ENCODE assay signal across 1 cellular context in the genomic region with DNA sequence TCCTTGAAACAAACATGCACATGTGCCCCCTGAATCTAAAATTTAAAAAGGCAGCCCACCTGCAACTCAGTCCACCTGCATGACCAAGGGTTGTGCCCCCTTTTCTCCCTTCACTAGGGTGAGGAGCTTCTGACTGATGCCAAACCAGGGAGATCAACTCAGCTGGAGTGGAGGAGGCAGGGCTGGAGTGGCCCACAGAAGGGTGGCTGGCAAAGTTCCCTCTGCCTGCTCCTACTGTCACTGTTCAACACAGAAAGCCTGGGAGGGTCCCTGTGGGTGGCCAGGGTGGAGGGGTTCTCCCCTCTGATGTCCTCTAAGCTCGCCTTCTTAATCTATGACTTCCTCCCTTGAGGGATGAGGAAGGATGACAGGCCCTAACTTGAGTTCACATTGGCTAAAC.
TF ChIP-seq lines count a peak whose summit lies in the region.

No MANE protein-coding gene starts in this region.

TF ChIP-seq in HEK293T, 16 proteins besides CTCF, POLR2A, EP300 and RAD21:
- no peak for TF ChIP-seq FOXK2 (IDR thresholded peaks at IDR 0.05)
- no peak for TF ChIP-seq ELF4 (IDR thresholded peaks at IDR 0.05)
- no peak for TF ChIP-seq BHLHE40 (IDR thresholded peaks at IDR 0.05; ENCODE audit: borderline replicate concordance)
- TF ChIP-seq FOXA1 (IDR thresholded peaks at IDR 0.05): no peak
- TF ChIP-seq FOXM1 (IDR thresholded peaks at IDR 0.05; ENCODE audit: borderline replicate concordance): no peak
- no peak for TF ChIP-seq NFRKB (IDR thresholded peaks at IDR 0.05)
- TF ChIP-seq CTBP1 (IDR thresholded peaks at IDR 0.05; ENCODE audit: borderline replicate concordance): no peak
- no peak for TF ChIP-seq LEF1 (IDR thresholded peaks at IDR 0.05; ENCODE audit: borderline replicate concordance)
- no peak for TF ChIP-seq SP1 (IDR thresholded peaks at IDR 0.05)
- no peak for TF ChIP-seq ZNF384 (IDR thresholded peaks at IDR 0.05)
- no peak for TF ChIP-seq HDGF (IDR thresholded peaks at IDR 0.05; ENCODE audit: borderline replicate concordance)
- no peak for TF ChIP-seq TARDBP (IDR thresholded peaks at IDR 0.05)
- TF ChIP-seq ARNT (IDR thresholded peaks at IDR 0.05): no peak
- no peak for TF ChIP-seq L3MBTL2 (conservative IDR thresholded peaks at IDR 0.05)
- TF ChIP-seq, protein P1, sequence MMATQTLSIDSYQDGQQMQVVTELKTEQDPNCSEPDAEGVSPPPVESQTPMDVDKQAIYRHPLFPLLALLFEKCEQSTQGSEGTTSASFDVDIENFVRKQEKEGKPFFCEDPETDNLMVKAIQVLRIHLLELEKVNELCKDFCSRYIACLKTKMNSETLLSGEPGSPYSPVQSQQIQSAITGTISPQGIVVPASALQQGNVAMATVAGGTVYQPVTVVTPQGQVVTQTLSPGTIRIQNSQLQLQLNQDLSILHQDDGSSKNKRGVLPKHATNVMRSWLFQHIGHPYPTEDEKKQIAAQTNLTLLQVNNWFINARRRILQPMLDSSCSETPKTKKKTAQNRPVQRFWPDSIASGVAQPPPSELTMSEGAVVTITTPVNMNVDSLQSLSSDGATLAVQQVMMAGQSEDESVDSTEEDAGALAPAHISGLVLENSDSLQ (IDR thresholded peaks at IDR 0.05): no peak
- no peak for TF ChIP-seq SUZ12 (IDR thresholded peaks at IDR 0.05)
